ENCODE assay signal across 19 cellular contexts in genomic region chr4:8013976-8014726, GRCh38.
"Had no signal": no experiment of that assay in that cellular context is flagged by ENCODE, and none has a peak within 500 bp of the region (broad histone marks: within the 10 kb centered on the region; RNA-seq: fewer than 3 reads in every experiment).

No MANE protein-coding gene starts in this region.

- H3K9me3 ChIP-seq: left ventricle myocardium inferior, pancreas, prostate gland, suprapubic skin, thoracic aorta, tibial artery, upper lobe of right lung, uterus had no signal

- H3K4me1 ChIP-seq: left ventricle myocardium inferior, prostate gland, upper lobe of right lung, uterus had no signal

- H3K27me3 ChIP-seq: pancreas, suprapubic skin, tibial artery, upper lobe of right lung, uterus had no signal

- H3K27ac ChIP-seq: left ventricle myocardium inferior, pancreas, prostate gland, skin epidermis, suprapubic skin, thoracic aorta, tibial artery, upper lobe of right lung, uterus had no signal

- H3K36me3 ChIP-seq: left ventricle myocardium inferior, pancreas, prostate gland, suprapubic skin, thoracic aorta, tibial artery, upper lobe of right lung, uterus had no signal

- DNase-seq: islet precursor cell; left ventricle myocardium inferior; mesendoderm; naive B cell; natural killer cell; nephron progenitor cell; retina; stimulated activated CD4-positive, alpha-beta T cell treated with anti-CD3 and anti-CD28 coated beads, Interleukin-12 subunit alpha, Interleukin-12 subunit beta, amount 100 ng/mL, for 4 hours; stimulated activated CD4-positive, alpha-beta T cell treated with anti-CD3 and anti-CD28 coated beads, Interleukin-4, amount 100 ng/mL, for 24 hours; stimulated activated naive CD4-positive, alpha-beta T cell; tibial artery; upper lobe of right lung; uterus had no signal

- H3K4me3 ChIP-seq: left ventricle myocardium inferior, lung, pancreas, prostate gland, skin epidermis, suprapubic skin, thoracic aorta, tibial artery, upper lobe of right lung, uterus had no signal
